In genomic region chr10:86790394-86790793, GRCh38 we compare ENCODE assay signal across 30 cellular contexts.
"Had no signal": no experiment of that assay in that cellular context is flagged by ENCODE, and none has a peak within 500 bp of the region (broad histone marks: within the 10 kb centered on the region; RNA-seq: fewer than 3 reads in every experiment).

No MANE protein-coding gene starts in this region.

- H3K36me3 Mint-ChIP-seq: natural killer cell had no signal

- H3K9ac ChIP-seq: neural progenitor cell, parathyroid adenoma had no signal

- H3K4me3 ChIP-seq: neural progenitor cell, ovary, psoas muscle, right lobe of liver, sigmoid colon, spleen, stomach, thoracic aorta, thyroid gland, tibial nerve, upper lobe of left lung, vagina had no signal

- H3K4me3 Mint-ChIP-seq: natural killer cell; nephron; neural progenitor cell; stimulated activated naive B cell treated with anti-CD40 and anti-IgM and Interleukin-4, amounts not matched to agents 10 μg/mL and 1 μg/mL and 100 μg/mL, for 72 hours; stimulated activated naive CD8-positive, alpha-beta T cell treated with anti-CD3 and anti-CD28 coated beads, Interleukin-15, Interleukin-2, amounts not matched to agents 100 ng/mL and 50 ng/mL, for 24 hours had no signal

- H2AFZ ChIP-seq: neural progenitor cell, parathyroid adenoma had no signal

- H3K9me3 Mint-ChIP-seq: nephron had no signal

- H3K27me3 Mint-ChIP-seq: progenitor cell of endocrine pancreas had no signal

- H3K36me3 ChIP-seq: neural progenitor cell, ovary, right lobe of liver, spleen, stomach, thoracic aorta, thyroid gland, upper lobe of left lung, vagina had no signal

- DNase-seq: natural killer cell; occipital lobe; ovary; posterior cingulate gyrus; psoas muscle; right cardiac atrium; right lobe of liver; sigmoid colon; small intestine; spleen; stimulated activated CD4-positive, alpha-beta T cell treated with anti-CD3 and anti-CD28 coated beads, Interleukin-12 subunit alpha, Interleukin-12 subunit beta, amount 100 ng/mL, for 4 hours; stimulated activated CD4-positive, alpha-beta T cell treated with anti-CD3 and anti-CD28 coated beads, Interleukin-1b, Interleukin-23, amount 100 ng/mL, for 48 hours; stimulated activated CD4-positive, alpha-beta T cell treated with anti-CD3 and anti-CD28 coated beads, Interleukin-4, amount 100 ng/mL, for 1 hour; stimulated activated CD4-positive, alpha-beta T cell treated with anti-CD3 and anti-CD28 coated beads, Interleukin-4, amount 100 ng/mL, for 4 hours; stimulated activated CD8-positive, alpha-beta memory T cell treated with anti-CD3 and anti-CD28 coated beads, Interleukin-4, amount 100 ng/mL, for 48 hours; stimulated activated naive B cell treated with anti-CD40 and anti-IgM and Interleukin-4, amounts not matched to agents 10 μg/mL and 1 μg/mL and 100 μg/mL, for 72 hours; stimulated activated naive CD4-positive, alpha-beta T cell treated with Interleukin-2 at 50 U/mL for 16 hours; stomach; trophoblast cell; upper lobe of left lung had no signal

- H3K27me3 ChIP-seq: neural progenitor cell, ovary, right lobe of liver, sigmoid colon, stomach, thyroid gland, tibial nerve, upper lobe of left lung, vagina had no signal

- H3K27ac Mint-ChIP-seq: natural killer cell; nephron; neural progenitor cell; progenitor cell of endocrine pancreas; stimulated activated naive B cell treated with anti-CD40 and anti-IgM and Interleukin-4, amounts not matched to agents 10 μg/mL and 1 μg/mL and 100 μg/mL, for 72 hours; stimulated activated naive CD8-positive, alpha-beta T cell treated with anti-CD3 and anti-CD28 coated beads, Interleukin-15, Interleukin-2, amounts not matched to agents 100 ng/mL and 50 ng/mL, for 24 hours had no signal

- H3K4me1 Mint-ChIP-seq: natural killer cell; stimulated activated naive B cell treated with anti-CD40 and anti-IgM and Interleukin-4, amounts not matched to agents 10 μg/mL and 1 μg/mL and 100 μg/mL, for 72 hours had no signal

- H3K4me1 ChIP-seq: parathyroid adenoma, right lobe of liver had no signal

- H3K9me3 ChIP-seq: ovary, psoas muscle, right lobe of liver, sigmoid colon, thoracic aorta, thyroid gland, tibial nerve, upper lobe of left lung, vagina had no signal

- ATAC-seq: natural killer cell; psoas muscle; right cardiac atrium; right lobe of liver; stimulated activated naive B cell treated with anti-CD40 and anti-IgM and Interleukin-4, amounts not matched to agents 10 μg/mL and 1 μg/mL and 100 μg/mL, for 72 hours had no signal

- H3K4me2 ChIP-seq: neural progenitor cell had no signal

- FAIRE-seq: small intestine, urothelium cell line had no signal

- H3K27ac ChIP-seq: neural progenitor cell, ovary, parathyroid adenoma, psoas muscle, right lobe of liver, spleen, stomach, thoracic aorta, thyroid gland, tibial nerve, upper lobe of left lung, vagina had no signal
